ENCODE assay signal across 1 cellular context in the genomic region with DNA sequence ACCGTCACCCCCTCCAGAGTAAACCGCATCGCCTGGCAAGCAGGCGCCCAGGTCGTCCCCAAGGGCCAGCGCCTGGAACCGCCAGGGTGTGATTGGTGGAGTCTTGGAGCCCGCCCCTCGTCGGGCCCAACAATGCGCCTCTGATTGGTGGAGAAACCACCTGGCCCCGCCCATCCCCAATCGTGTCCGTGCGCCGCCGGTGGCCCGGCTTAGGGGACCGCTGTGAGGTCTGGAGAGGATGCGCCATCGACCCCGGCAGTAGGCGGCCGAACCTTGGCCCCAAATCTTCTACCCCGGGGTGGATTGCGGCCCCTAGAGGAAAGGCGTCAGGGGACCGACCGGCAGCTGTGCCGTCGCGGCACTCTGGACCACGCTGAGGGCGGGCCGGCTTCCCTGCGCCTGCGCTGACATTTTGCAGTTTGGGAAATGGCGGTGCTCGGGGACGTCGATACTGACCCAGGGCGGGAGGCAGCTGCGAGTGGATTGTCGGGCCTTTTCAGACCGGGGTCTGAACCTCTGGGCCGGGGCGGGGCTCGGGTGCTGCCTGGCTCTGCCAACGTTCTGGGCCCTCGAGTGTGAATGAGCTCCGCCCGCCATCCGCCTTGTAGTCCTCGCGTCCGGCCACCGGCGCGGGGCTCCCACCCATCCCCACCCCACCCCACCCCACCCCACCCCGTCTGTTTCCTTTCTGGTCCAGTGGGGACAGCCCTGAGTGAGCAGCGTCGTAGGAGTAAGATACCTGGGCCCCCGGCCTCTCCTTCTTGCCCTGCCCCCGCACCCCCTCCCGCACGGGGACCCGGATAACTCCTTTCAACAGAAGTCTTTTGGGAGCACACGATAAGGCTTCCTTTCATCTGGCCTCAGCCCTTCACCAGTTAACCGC.
TF ChIP-seq lines count a peak whose summit lies in the region.

No MANE protein-coding gene starts in this region.

TF ChIP-seq in K562, 482 proteins besides CTCF, POLR2A, EP300 and RAD21 (continued from another document and continues in another):
- TF ChIP-seq, protein P1, sequence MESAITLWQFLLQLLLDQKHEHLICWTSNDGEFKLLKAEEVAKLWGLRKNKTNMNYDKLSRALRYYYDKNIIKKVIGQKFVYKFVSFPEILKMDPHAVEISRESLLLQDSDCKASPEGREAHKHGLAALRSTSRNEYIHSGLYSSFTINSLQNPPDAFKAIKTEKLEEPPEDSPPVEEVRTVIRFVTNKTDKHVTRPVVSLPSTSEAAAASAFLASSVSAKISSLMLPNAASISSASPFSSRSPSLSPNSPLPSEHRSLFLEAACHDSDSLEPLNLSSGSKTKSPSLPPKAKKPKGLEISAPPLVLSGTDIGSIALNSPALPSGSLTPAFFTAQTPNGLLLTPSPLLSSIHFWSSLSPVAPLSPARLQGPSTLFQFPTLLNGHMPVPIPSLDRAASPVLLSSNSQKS (CRISPR knock-in tag; IDR thresholded peaks at IDR 0.05): 0 out of 2 replicates have a peak, but pooled peaks have one; percentile 56
- TF ChIP-seq HNRNPUL1 (IDR thresholded peaks at IDR 0.05; ENCODE audit: low read length): no peak
- no peak for TF ChIP-seq MTA1 (IDR thresholded peaks at IDR 0.05; ENCODE audit: borderline replicate concordance)
- TF ChIP-seq HMG20A (CRISPR knock-in tag; conservative IDR thresholded peaks at IDR 0.05): no peak
- TF ChIP-seq, protein P2, sequence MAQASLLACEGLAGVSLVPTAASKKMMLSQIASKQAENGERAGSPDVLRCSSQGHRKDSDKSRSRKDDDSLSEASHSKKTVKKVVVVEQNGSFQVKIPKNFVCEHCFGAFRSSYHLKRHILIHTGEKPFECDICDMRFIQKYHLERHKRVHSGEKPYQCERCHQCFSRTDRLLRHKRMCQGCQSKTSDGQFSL (CRISPR knock-in tag; IDR thresholded peaks at IDR 0.05): no peak; the same call in 1 of the 2 replicates
- TF ChIP-seq, protein P2 (tag; IDR thresholded peaks at IDR 0.05): peak in 1 of 2 experiments; percentile 67; a peak in 2 of 4 replicates
- TF ChIP-seq ZNF589 (CRISPR knock-in tag; IDR thresholded peaks at IDR 0.05; ENCODE audit: low read depth): no peak
- TF ChIP-seq ZNF274 (IDR thresholded peaks at IDR 0.05; ENCODE audit: borderline replicate concordance, low read depth, low read length): no peak
- no peak for TF ChIP-seq MXI1 (IDR thresholded peaks at IDR 0.05; ENCODE audit: low read depth, low read length)
- peak; percentile 73; the same call in 1 of the 2 replicates for TF ChIP-seq ETV5 (CRISPR knock-in tag; IDR thresholded peaks at IDR 0.05; ENCODE audit: low read depth)
- TF ChIP-seq PHF20 (IDR thresholded peaks at IDR 0.05; ENCODE audit: partially characterized antibody): peak; percentile 52
- TF ChIP-seq MYBL2 (IDR thresholded peaks at IDR 0.05; ENCODE audit: low read depth): no peak
- TF ChIP-seq MYBL2 (CRISPR knock-in tag; IDR thresholded peaks at IDR 0.05; ENCODE audit: borderline replicate concordance): no peak
- TF ChIP-seq CBX8 (IDR thresholded peaks at IDR 0.05; ENCODE audit: borderline replicate concordance, extremely low read depth, low read depth, low read length, poor library complexity, severe bottlenecking): no peak
- peak; percentile 50 to 93 (median 89) for TF ChIP-seq YY1 (IDR thresholded peaks at IDR 0.05; ENCODE audit: borderline replicate concordance in 1 of 3, control insufficient read depth in 1 of 3, extremely low read depth in 1 of 3, insufficient read depth in 3 of 3, insufficient read length in 1 of 3, insufficient replicate concordance in 2 of 3, low read depth in 1 of 3, low read length in 2 of 3)
- TF ChIP-seq SPI1 (IDR thresholded peaks at IDR 0.05; ENCODE audit: borderline replicate concordance, low read depth, low read length): no peak
- no peak for TF ChIP-seq ZNF174 (CRISPR knock-in tag; IDR thresholded peaks at IDR 0.05)
- no peak for TF ChIP-seq ZNF282 (CRISPR knock-in tag; IDR thresholded peaks at IDR 0.05)
- peak; percentile 79; the same call in 1 of the 2 replicates for TF ChIP-seq ZBTB17 (CRISPR knock-in tag; IDR thresholded peaks at IDR 0.05)
- TF ChIP-seq, protein P3, sequence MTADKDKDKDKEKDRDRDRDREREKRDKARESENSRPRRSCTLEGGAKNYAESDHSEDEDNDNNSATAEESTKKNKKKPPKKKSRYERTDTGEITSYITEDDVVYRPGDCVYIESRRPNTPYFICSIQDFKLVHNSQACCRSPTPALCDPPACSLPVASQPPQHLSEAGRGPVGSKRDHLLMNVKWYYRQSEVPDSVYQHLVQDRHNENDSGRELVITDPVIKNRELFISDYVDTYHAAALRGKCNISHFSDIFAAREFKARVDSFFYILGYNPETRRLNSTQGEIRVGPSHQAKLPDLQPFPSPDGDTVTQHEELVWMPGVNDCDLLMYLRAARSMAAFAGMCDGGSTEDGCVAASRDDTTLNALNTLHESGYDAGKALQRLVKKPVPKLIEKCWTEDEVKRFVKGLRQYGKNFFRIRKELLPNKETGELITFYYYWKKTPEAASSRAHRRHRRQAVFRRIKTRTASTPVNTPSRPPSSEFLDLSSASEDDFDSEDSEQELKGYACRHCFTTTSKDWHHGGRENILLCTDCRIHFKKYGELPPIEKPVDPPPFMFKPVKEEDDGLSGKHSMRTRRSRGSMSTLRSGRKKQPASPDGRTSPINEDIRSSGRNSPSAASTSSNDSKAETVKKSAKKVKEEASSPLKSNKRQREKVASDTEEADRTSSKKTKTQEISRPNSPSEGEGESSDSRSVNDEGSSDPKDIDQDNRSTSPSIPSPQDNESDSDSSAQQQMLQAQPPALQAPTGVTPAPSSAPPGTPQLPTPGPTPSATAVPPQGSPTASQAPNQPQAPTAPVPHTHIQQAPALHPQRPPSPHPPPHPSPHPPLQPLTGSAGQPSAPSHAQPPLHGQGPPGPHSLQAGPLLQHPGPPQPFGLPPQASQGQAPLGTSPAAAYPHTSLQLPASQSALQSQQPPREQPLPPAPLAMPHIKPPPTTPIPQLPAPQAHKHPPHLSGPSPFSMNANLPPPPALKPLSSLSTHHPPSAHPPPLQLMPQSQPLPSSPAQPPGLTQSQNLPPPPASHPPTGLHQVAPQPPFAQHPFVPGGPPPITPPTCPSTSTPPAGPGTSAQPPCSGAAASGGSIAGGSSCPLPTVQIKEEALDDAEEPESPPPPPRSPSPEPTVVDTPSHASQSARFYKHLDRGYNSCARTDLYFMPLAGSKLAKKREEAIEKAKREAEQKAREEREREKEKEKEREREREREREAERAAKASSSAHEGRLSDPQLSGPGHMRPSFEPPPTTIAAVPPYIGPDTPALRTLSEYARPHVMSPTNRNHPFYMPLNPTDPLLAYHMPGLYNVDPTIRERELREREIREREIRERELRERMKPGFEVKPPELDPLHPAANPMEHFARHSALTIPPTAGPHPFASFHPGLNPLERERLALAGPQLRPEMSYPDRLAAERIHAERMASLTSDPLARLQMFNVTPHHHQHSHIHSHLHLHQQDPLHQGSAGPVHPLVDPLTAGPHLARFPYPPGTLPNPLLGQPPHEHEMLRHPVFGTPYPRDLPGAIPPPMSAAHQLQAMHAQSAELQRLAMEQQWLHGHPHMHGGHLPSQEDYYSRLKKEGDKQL (CRISPR knock-in tag; IDR thresholded peaks at IDR 0.05; ENCODE audit: borderline replicate concordance): 0 out of 2 replicates have a peak, but pooled peaks have one; percentile 54
- 0 out of 2 replicates have a peak, but pooled peaks have one; percentile 62 for TF ChIP-seq ZNF77 (CRISPR knock-in tag; IDR thresholded peaks at IDR 0.05)
- no peak for TF ChIP-seq PRMT5 (CRISPR knock-in tag; IDR thresholded peaks at IDR 0.05)
- TF ChIP-seq MEF2D (tag; conservative IDR thresholded peaks at IDR 0.05; ENCODE audit: low read depth): no peak
- TF ChIP-seq TRIM24 (IDR thresholded peaks at IDR 0.05): peak; percentile 51 to 56; a peak in 3 of 4 replicates
- peak; percentile 20 for TF ChIP-seq SMAD1 (IDR thresholded peaks at IDR 0.05; ENCODE audit: low read depth, low read length, partially characterized antibody)
- no peak for TF ChIP-seq SMC3 (conservative IDR thresholded peaks at IDR 0.05; ENCODE audit: insufficient read depth, low read depth, low read length)
- no peak for TF ChIP-seq SRSF3 (IDR thresholded peaks at IDR 0.05; ENCODE audit: insufficient read depth, low read length)
- no peak for TF ChIP-seq ZNF586 (CRISPR knock-in tag; conservative IDR thresholded peaks at IDR 0.05)
- peak; percentile 81 for TF ChIP-seq SMARCA4 (IDR thresholded peaks at IDR 0.05)
- TF ChIP-seq HDAC6 (IDR thresholded peaks at IDR 0.05; ENCODE audit: low read depth, low read length): 0 out of 2 replicates have a peak, but pooled peaks have one; percentile 34
- TF ChIP-seq, protein P4, sequence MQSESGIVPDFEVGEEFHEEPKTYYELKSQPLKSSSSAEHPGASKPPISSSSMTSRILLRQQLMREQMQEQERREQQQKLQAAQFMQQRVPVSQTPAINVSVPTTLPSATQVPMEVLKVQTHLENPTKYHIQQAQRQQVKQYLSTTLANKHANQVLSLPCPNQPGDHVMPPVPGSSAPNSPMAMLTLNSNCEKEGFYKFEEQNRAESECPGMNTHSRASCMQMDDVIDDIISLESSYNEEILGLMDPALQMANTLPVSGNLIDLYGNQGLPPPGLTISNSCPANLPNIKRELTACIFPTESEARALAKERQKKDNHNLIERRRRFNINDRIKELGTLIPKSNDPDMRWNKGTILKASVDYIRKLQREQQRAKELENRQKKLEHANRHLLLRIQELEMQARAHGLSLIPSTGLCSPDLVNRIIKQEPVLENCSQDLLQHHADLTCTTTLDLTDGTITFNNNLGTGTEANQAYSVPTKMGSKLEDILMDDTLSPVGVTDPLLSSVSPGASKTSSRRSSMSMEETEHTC (IDR thresholded peaks at IDR 0.05): no peak
- TF ChIP-seq RBM14 (IDR thresholded peaks at IDR 0.05; ENCODE audit: borderline replicate concordance, insufficient read depth, low read depth, low read length): 0 out of 2 replicates have a peak, but pooled peaks have one; percentile 15
- peak; percentile 98 for TF ChIP-seq SP1 (CRISPR knock-in tag; IDR thresholded peaks at IDR 0.05)
- no peak for TF ChIP-seq ZNF655 (CRISPR knock-in tag; IDR thresholded peaks at IDR 0.05)
- TF ChIP-seq TAF9B (IDR thresholded peaks at IDR 0.05; ENCODE audit: partially characterized antibody): no peak
- TF ChIP-seq, protein P5, sequence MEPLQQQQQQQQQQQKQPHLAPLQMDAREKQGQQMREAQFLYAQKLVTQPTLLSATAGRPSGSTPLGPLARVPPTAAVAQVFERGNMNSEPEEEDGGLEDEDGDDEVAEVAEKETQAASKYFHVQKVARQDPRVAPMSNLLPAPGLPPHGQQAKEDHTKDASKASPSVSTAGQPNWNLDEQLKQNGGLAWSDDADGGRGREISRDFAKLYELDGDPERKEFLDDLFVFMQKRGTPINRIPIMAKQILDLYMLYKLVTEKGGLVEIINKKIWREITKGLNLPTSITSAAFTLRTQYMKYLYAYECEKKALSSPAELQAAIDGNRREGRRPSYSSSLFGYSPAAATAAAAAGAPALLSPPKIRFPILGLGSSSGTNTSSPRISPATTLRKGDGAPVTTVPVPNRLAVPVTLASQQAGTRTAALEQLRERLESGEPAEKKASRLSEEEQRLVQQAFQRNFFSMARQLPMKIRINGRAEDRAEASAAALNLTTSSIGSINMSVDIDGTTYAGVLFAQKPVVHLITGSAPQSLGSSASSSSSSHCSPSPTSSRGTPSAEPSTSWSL (CRISPR knock-in tag; IDR thresholded peaks at IDR 0.05; ENCODE audit: borderline replicate concordance): no peak
- TF ChIP-seq, protein P6, sequence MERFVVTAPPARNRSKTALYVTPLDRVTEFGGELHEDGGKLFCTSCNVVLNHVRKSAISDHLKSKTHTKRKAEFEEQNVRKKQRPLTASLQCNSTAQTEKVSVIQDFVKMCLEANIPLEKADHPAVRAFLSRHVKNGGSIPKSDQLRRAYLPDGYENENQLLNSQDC (CRISPR knock-in tag; IDR thresholded peaks at IDR 0.05): peak; percentile 55; the same call in 1 of the 2 replicates
- no peak for TF ChIP-seq TGIF2 (CRISPR knock-in tag; IDR thresholded peaks at IDR 0.05)
- TF ChIP-seq SIX5 (IDR thresholded peaks at IDR 0.05; ENCODE audit: borderline replicate concordance in 1 of 2, insufficient read depth in 1 of 2, low read depth in 1 of 2, low read length in 2 of 2): no peak
- peak; percentile 71 for TF ChIP-seq USF1 (CRISPR knock-in tag; IDR thresholded peaks at IDR 0.05)
- TF ChIP-seq, protein P7, sequence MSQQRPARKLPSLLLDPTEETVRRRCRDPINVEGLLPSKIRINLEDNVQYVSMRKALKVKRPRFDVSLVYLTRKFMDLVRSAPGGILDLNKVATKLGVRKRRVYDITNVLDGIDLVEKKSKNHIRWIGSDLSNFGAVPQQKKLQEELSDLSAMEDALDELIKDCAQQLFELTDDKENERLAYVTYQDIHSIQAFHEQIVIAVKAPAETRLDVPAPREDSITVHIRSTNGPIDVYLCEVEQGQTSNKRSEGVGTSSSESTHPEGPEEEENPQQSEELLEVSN (IDR thresholded peaks at IDR 0.05; ENCODE audit: borderline replicate concordance in 1 of 2, extremely low read depth in 1 of 2, insufficient read depth in 1 of 2, insufficient read length in 1 of 2, low read depth in 1 of 2, low read length in 1 of 2, poor library complexity in 1 of 2, severe bottlenecking in 1 of 2): peak; percentile 71 to 72
- no peak for TF ChIP-seq ZNF140 (CRISPR knock-in tag; IDR thresholded peaks at IDR 0.05)
- TF ChIP-seq U2AF1 (optimal IDR thresholded peaks at IDR 0.05; ENCODE audit: low read depth, low read length): peak; percentile 78
- peak; percentile 85 for TF ChIP-seq HNRNPK (IDR thresholded peaks at IDR 0.05; ENCODE audit: low read depth, low read length, poor library complexity, severe bottlenecking)
- TF ChIP-seq ZNF561 (CRISPR knock-in tag; conservative IDR thresholded peaks at IDR 0.05): no peak
- no peak for TF ChIP-seq SMARCB1 (IDR thresholded peaks at IDR 0.05; ENCODE audit: insufficient read length, low read depth)
- no peak for TF ChIP-seq ZNF121 (CRISPR knock-in tag; conservative IDR thresholded peaks at IDR 0.05)
- TF ChIP-seq PHF8 (IDR thresholded peaks at IDR 0.05; ENCODE audit: borderline replicate concordance, low read length): peak; percentile 94
